Comparison of ENCODE assay signal across 11 cellular contexts in the genomic region with DNA sequence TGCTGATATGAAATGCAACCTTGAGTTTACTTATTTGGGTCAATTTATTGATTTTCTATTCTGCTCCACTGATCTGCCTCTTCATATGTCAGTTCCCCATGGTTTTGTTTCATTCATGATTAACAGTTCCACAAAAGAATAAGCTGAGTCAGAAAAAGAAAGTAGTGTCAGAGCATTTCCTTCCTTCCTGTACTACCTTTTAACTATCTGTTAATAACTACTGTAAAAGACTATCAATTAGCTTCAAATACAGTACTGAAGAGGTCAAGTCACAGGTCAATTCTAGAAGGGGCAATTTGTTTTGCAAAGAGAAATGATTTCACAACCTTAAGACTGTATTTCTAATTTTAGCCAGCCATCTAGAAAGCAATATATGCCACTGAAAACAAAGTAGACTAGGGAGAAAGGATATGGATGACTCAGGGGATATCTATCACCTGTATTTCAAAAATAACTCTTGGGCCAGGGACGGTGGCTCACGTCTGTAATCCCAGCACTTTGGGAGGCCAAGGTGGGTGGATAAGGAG.
DNase-seq lines count a peak whose midpoint lies in the region; ATAC-seq, FAIRE-seq and TF ChIP-seq lines count a peak whose summit lies in the region.
"Had no signal": no experiment of that assay in that cellular context is flagged by ENCODE, and none has a peak within 500 bp of the region (broad histone marks: within the 10 kb centered on the region; RNA-seq: fewer than 3 reads in every experiment).

No MANE protein-coding gene starts in this region.

- no peaks in the 10 kb centered on the region for H3K36me3 ChIP-seq in tibial artery
- H3K36me3 ChIP-seq: ovary had no signal

- H3K9me3 ChIP-seq in tibial artery, result no peaks in the 10 kb centered on the region
- H3K9me3 ChIP-seq: ovary, testis had no signal

- intact Hi-C loops in tibial artery (cut with DNase I; ENCODE audit: low total_unique reads), result no loop called here

- H3K27ac ChIP-seq in tibial artery, result no peak overlapping the region
- H3K27ac ChIP-seq: ovary, testis had no signal

- FAIRE-seq in GM18507 (lab: Jason Lieb, UNC), result peak; percentile 90

- H3K4me3 ChIP-seq in epithelial cell of esophagus (ENCODE audit: low read length), result no peak overlapping the region
- no peak overlapping the region for H3K4me3 ChIP-seq in tibial artery
- H3K4me3 ChIP-seq: ovary, testis had no signal

- peak; percentile 58 for ATAC-seq in GM21515 (IDR thresholded peaks at IDR 0.05; ENCODE audit: unreplicated experiment)
- peak; percentile 57 for ATAC-seq in HG03442 (IDR thresholded peaks at IDR 0.05; ENCODE audit: unreplicated experiment)

- DNase-seq in GM18507 (ENCODE audit: extremely low spot score, insufficient read length, low read depth) (peak; percentile 42), epithelial cell of esophagus (ENCODE audit: low read depth) (peak; percentile 43), NCI-H524 treated with DMSO at 0.1 percent for 48 hours (lab: John Stamatoyannopoulos, UW) (no peak), tibial artery (no peak), SKM-1 (lab: John Stamatoyannopoulos, UW; ENCODE audit: unreplicated experiment) (no peak), HT-29 (ENCODE audit: low spot score) (no peak)
- DNase-seq: NCI-H446 treated with DMSO at 0.1 percent for 48 hours, ovary, testis had no signal

- peaks cover 0 to 6% (median 2%) of the 10 kb centered on the region in 4 donors for H3K4me1 ChIP-seq in tibial artery

- TF ChIP-seq CTCF in epithelial cell of esophagus (IDR thresholded peaks at IDR 0.05; ENCODE audit: insufficient read depth, low read depth, low read length, missing control alignments) (no peak), tibial artery (IDR thresholded peaks at IDR 0.05) (no peak)

- H3K27me3 ChIP-seq in tibial artery, result no peaks in the 10 kb centered on the region
- H3K27me3 ChIP-seq: ovary, testis had no signal

Comparison
In these comparisons a context has a peak if more than half of its experiments do, and no peak if none do; other contexts are left out.
1. DNase-seq: peak in GM18507 (single experiment) and epithelial cell of esophagus (single experiment); none in NCI-H524 treated with DMSO at 0.1 percent for 48 hours (single experiment), tibial artery (0 of 2), SKM-1 (single experiment) and HT-29 (single experiment).